In genomic region chr14:102319351-102320032, GRCh38 we compare ENCODE assay signal across 8 cellular contexts. TPM values are rescaled to one million over a fixed set of nuclear protein-coding genes. Genes with fewer than 3 reads are reported as not detected.
DNase-seq lines count a peak whose midpoint lies in the region; ATAC-seq and TF ChIP-seq lines count a peak whose summit lies in the region.

Gene ZNF839 (plus strand): TSS chr14:102319746. CDS start chr14:102319766, 20 bp downstream.

- TF ChIP-seq EP300 in esophagus muscularis mucosa (IDR thresholded peaks at IDR 0.05) = no peak

- H3K4me3 ChIP-seq in esophagus muscularis mucosa = peak within 1 kb of the TSS; percentile 67 to 91 (median 82)

- H3K9me3 Mint-ChIP-seq in activated T-cell treated with anti-CD3 and anti-CD28 coated beads, Interleukin-2, amount 50 U/mL, for 72 hours = no peaks in the 10 kb centered on the region

- H3K4me1 Mint-ChIP-seq in activated T-cell treated with anti-CD3 and anti-CD28 coated beads, Interleukin-2, amount 50 U/mL, for 72 hours (ENCODE audit: low read depth) = peaks cover 58% of the 10 kb centered on the region

- H3K27ac ChIP-seq in esophagus muscularis mucosa (replicated peaks in 1 of 4) = peak within 1 kb of the TSS; percentile 96 to 98 (median 97)

- peaks cover 0 to 2% of the 10 kb centered on the region in 2 donors for H3K36me3 Mint-ChIP-seq in activated T-cell treated with anti-CD3 and anti-CD28 coated beads, Interleukin-2, amount 50 U/mL, for 72 hours (ENCODE audit: insufficient read depth in 2 of 2)

- DNase-seq in DMS53 treated with DMSO at 0.1 percent for 48 hours (lab: John Stamatoyannopoulos, UW; ENCODE audit: unreplicated experiment) (peak; percentile 59), LoVo (ENCODE audit: low spot score) (peak; percentile 92), RPMI7951 (ENCODE audit: low read depth) (peak; percentile 82), esophagus muscularis mucosa (ENCODE audit: extremely low spot score) (peak; percentile 97), myocyte (ENCODE audit: low read depth) (peak; percentile 92)
- DNase-seq in activated T-cell treated with anti-CD3 and anti-CD28 coated beads, Interleukin-2, amount 50 U/mL, for 72 hours = peak; percentile 95 to 98
- DNase-seq in stimulated activated CD8-positive, alpha-beta memory T cell treated with anti-CD3 and anti-CD28 coated beads, Interleukin-7, amount 100 ng/mL, for 4 hours (ENCODE audit: low read depth in 2 of 2) = peak; percentile 86 to 90

- H3K27me3 Mint-ChIP-seq in activated T-cell treated with anti-CD3 and anti-CD28 coated beads, Interleukin-2, amount 50 U/mL, for 72 hours (ENCODE audit: low read depth) = peaks cover 2% of the 10 kb centered on the region

- WGBS in esophagus muscularis mucosa = 0% methylated on average over 2 of the region's 71 CpGs

- peak within 1 kb of the TSS; percentile 92 to 96 for H3K4me3 Mint-ChIP-seq in activated T-cell treated with anti-CD3 and anti-CD28 coated beads, Interleukin-2, amount 50 U/mL, for 72 hours

- peak in 1 of 3 experiments; percentile 27 for TF ChIP-seq CTCF in esophagus muscularis mucosa (IDR thresholded peaks at IDR 0.05)

- H3K4me1 ChIP-seq in esophagus muscularis mucosa = peaks cover 39 to 75% (median 60%) of the 10 kb centered on the region in 4 donors

- H3K36me3 ChIP-seq in esophagus muscularis mucosa = peaks cover 0 to 2% (median 0%) of the 10 kb centered on the region in 4 donors

- peak within 1 kb of the TSS; percentile 93 for H3K27ac Mint-ChIP-seq in activated T-cell treated with anti-CD3 and anti-CD28 coated beads, Interleukin-2, amount 50 U/mL, for 72 hours

- no peaks in the 10 kb centered on the region for H3K9me3 ChIP-seq in esophagus muscularis mucosa

- ATAC-seq in GM21825 (IDR thresholded peaks at IDR 0.05; ENCODE audit: unreplicated experiment) = peak; percentile 48
- peak; percentile 78 to 83 for ATAC-seq in activated T-cell treated with anti-CD3 and anti-CD28 coated beads, Interleukin-2, amount 50 U/mL, for 72 hours (replicated peaks in 1 of 2)

- intact Hi-C loops in esophagus muscularis mucosa (cut with DNase I) = loop anchor here (5.0 to 10.0 kb wide), 2 partner anchors 225 to 357 kb away; partner anchors contain the start of gene DYNC1H1

- no peaks in the 10 kb centered on the region for H3K27me3 ChIP-seq in esophagus muscularis mucosa

- TF ChIP-seq POLR2A in esophagus muscularis mucosa (IDR thresholded peaks at IDR 0.05; ENCODE audit: low read depth) = peak; percentile 9

RNA-seq across cellular contexts. Expression of gene ZNF839, which starts in this region (rescaled TPM):
- 2.3 and 4.0 TPM in 2 replicates for total RNA-seq in RPMI7951 (2014; rRNA removed; shearing (Covaris generic))
- 10 to 100 TPM; 18.1 to 21.5 TPM for total RNA-seq in activated T-cell treated with anti-CD3 and anti-CD28 coated beads, Interleukin-2, amount 50 U/mL, for 72 hours
- total RNA-seq in esophagus muscularis mucosa (10 to 100 TPM in 2 of 4 donors, 1 to 10 TPM in 2; 7.6 to 12.5 (median 9.5) TPM), myocyte (6.2 and 8.3 TPM in 2 replicates)
- 5.8 TPM for polyA plus RNA-seq in myocyte (2012)

Comparison
In these comparisons a context has a peak if more than half of its experiments do, and no peak if none do; other contexts are left out.
1. Peak in every context shown above with its lines: DNase-seq, ATAC-seq, H3K4me3 ChIP-seq and H3K27ac ChIP-seq.